ENCODE assay signal across 8 cellular contexts in the genomic region with DNA sequence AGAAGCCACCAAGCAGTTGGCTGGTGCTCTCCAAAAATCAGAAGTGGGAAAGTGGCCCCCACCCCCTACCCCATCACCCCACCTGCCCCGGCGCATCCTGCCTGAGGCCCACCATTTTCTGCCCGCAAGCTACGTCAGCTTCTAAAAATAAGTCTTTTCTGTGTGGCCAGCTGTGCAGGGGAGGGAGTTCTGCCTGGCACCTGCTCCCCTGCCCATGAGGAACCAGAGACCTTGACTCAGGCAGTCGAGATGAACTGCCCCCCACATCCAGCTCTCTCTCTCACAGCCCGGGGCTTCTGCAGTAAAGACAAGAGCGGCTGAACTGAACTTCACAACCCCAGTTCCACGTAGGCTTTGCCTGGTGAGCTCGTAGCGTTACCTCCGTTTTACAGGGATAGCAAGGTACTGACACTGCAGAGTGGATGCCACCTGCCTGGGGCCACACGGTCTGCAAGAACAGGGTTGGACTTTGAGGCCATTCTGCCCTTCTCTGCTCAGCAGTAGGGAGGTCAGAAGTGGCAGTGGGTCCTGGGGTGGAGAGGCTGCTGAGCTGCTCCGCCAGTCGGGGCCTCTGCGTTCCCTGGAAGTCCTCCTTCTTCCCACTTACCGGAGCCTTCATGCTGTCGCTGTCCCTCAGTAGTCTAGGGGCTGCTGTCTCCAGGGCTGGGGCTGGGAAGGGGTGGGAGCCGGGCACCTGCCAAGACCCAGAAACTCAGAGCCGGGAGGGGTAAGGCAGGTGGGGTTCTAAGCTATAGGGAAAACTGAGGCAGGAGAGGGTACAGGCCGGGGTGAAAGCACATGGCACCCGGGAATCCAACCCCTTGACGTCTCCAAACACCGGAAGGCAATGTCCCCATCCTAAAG. TPM values are rescaled to one million over a fixed set of nuclear protein-coding genes. Genes with fewer than 3 reads are reported as not detected.
DNase-seq lines count a peak whose midpoint lies in the region; ATAC-seq, FAIRE-seq and TF ChIP-seq lines count a peak whose summit lies in the region.

No MANE protein-coding gene starts in this region.

- H3K4me3 ChIP-seq in MG63 (peak overlapping the region; percentile 75), bronchial epithelial cell (ENCODE audit: low read depth, low read length) (peak overlapping the region; percentile 59), mesodermal cell (ENCODE audit: extremely low read depth, insufficient read depth, low read length, poor library complexity, severe bottlenecking) (peak overlapping the region; percentile 46)

- ATAC-seq in GM21619 (IDR thresholded peaks at IDR 0.05; ENCODE audit: unreplicated experiment), result no peak
- no peak for ATAC-seq in GM18519 (IDR thresholded peaks at IDR 0.05; ENCODE audit: low FRiP score, unreplicated experiment)

- no peak for TF ChIP-seq CTCF in bronchial epithelial cell (IDR thresholded peaks at IDR 0.05; ENCODE audit: insufficient read depth, low read length, severe bottlenecking)

- peak; percentile 45 for DNase-seq in GM12891 (ENCODE audit: insufficient read length, low spot score)
- DNase-seq in MG63, result no peak
- no peak for DNase-seq in bronchial epithelial cell (ENCODE audit: low read depth)
- DNase-seq in COLO829 (ENCODE audit: low spot score), result no peak
- DNase-seq in islet precursor cell, result no peak

- H3K4me1 ChIP-seq in mesodermal cell (ENCODE audit: control insufficient read depth, insufficient read depth, low read length, poor library complexity, severe bottlenecking), result peaks cover 30% of the 10 kb centered on the region

- TF ChIP-seq POLR2A in GM12891 (IDR thresholded peaks at IDR 0.05; ENCODE audit: low read depth, low read length), result peak; percentile 73

- FAIRE-seq in GM12891 (lab: Jason Lieb, UNC) (peak; percentile 76), bronchial epithelial cell (lab: Jason Lieb, UNC) (no peak)

- 64 to 75% methylated on average over 12 to 16 of the region's 23 CpGs for WGBS in mesodermal cell (ENCODE audit: insufficient coverage in 2 of 2), 2 experiments

- H3K9me3 ChIP-seq in MG63, result no peaks in the 10 kb centered on the region
- H3K9me3 ChIP-seq in mesodermal cell (ENCODE audit: control insufficient read depth, low read length), result no peaks in the 10 kb centered on the region

- no peak overlapping the region for H3K27ac ChIP-seq in mesodermal cell (ENCODE audit: low read depth, low read length, severe bottlenecking)

- H3K27me3 ChIP-seq in MG63 (no peaks in the 10 kb centered on the region), bronchial epithelial cell (ENCODE audit: control insufficient read depth, insufficient read depth, low read length) (no peaks in the 10 kb centered on the region)

- H3K36me3 ChIP-seq in MG63 (peaks cover 7% of the 10 kb centered on the region), bronchial epithelial cell (ENCODE audit: control insufficient read depth, insufficient read depth, low read length) (peaks cover 12% of the 10 kb centered on the region), mesodermal cell (ENCODE audit: control insufficient read depth, insufficient read depth, low read length) (no peaks in the 10 kb centered on the region)

TF ChIP-seq in GM12891, 5 proteins besides CTCF, POLR2A, EP300 and RAD21:
- TF ChIP-seq POU2F2 (IDR thresholded peaks at IDR 0.05; ENCODE audit: low read depth, low read length) (no peak), TAF1 (IDR thresholded peaks at IDR 0.05; ENCODE audit: low read depth, low read length) (peak; percentile 56; the same call in 1 of the 2 replicates), POLR2AphosphoS5 (IDR thresholded peaks at IDR 0.05; ENCODE audit: low read depth, low read length) (peak; percentile 59; the same call in 1 of the 2 replicates), PAX5 (IDR thresholded peaks at IDR 0.05; ENCODE audit: insufficient read depth, low read length, severe bottlenecking) (peak; percentile 28), SPI1 (IDR thresholded peaks at IDR 0.05; ENCODE audit: low read depth, low read length) (no peak)
TF ChIP-seq in GM12891: peak in this region for 3.

RNA-seq across cellular contexts. Expression of gene ST6GALNAC4, which starts 0.8 kb away (rescaled TPM):
- polyA plus RNA-seq in GM12891 (2012; ENCODE audit: low read depth, missing spikeins), result 27.0 TPM
- 4.7 and 26.9 TPM in 2 replicates for total RNA-seq in MG63 (2014; rRNA removed; shearing (Covaris generic); ENCODE audit: low replicate concordance)
- 21.3 and 21.8 TPM in 2 replicates for total RNA-seq in bronchial epithelial cell
- 23.1 TPM for polyA plus RNA-seq in mesodermal cell (2013, experiment 1 of 2)
- 21.1 TPM for polyA plus RNA-seq in mesodermal cell (2013, experiment 2 of 2)

RNA-seq across cellular contexts. Expression of gene PIP5KL1, which starts 14.5 kb away (rescaled TPM):
- 0.42 TPM for polyA plus RNA-seq in GM12891 (2012; ENCODE audit: low read depth, missing spikeins)
- total RNA-seq in MG63 (2014; rRNA removed; shearing (Covaris generic); ENCODE audit: low replicate concordance), result 0.13 TPM in 1 of 2 replicates, not detected in the other
- 2.1 and 5.1 TPM in 2 replicates for total RNA-seq in bronchial epithelial cell
- polyA plus RNA-seq in mesodermal cell (2013, experiment 1 of 2), result 1.7 TPM
- polyA plus RNA-seq in mesodermal cell (2013, experiment 2 of 2), result 1.8 TPM

RNA-seq across cellular contexts. Expression of gene ST6GALNAC6, which starts 16.6 kb away (rescaled TPM):
- polyA plus RNA-seq in GM12891 (2012; ENCODE audit: low read depth, missing spikeins), result 23.2 TPM
- 40.5 and 47.3 TPM in 2 replicates for total RNA-seq in MG63 (2014; rRNA removed; shearing (Covaris generic); ENCODE audit: low replicate concordance)
- total RNA-seq in bronchial epithelial cell, result 18.2 and 18.4 TPM in 2 replicates
- 42.1 TPM for polyA plus RNA-seq in mesodermal cell (2013, experiment 1 of 2)
- 36.7 TPM for polyA plus RNA-seq in mesodermal cell (2013, experiment 2 of 2)

RNA-seq across cellular contexts. Expression of gene DPM2, which starts 21.6 kb away (rescaled TPM):
- polyA plus RNA-seq in GM12891 (2012; ENCODE audit: low read depth, missing spikeins), result 28.2 TPM
- 23.3 and 38.9 TPM in 2 replicates for total RNA-seq in MG63 (2014; rRNA removed; shearing (Covaris generic); ENCODE audit: low replicate concordance)
- 11.8 and 17.4 TPM in 2 replicates for total RNA-seq in bronchial epithelial cell
- 36.4 TPM for polyA plus RNA-seq in mesodermal cell (2013, experiment 1 of 2)
- 27.3 TPM for polyA plus RNA-seq in mesodermal cell (2013, experiment 2 of 2)

RNA-seq across cellular contexts. Expression of gene AK1, which starts 38.6 kb away (rescaled TPM):
- polyA plus RNA-seq in GM12891 (2012; ENCODE audit: low read depth, missing spikeins), result 7.0 TPM
- total RNA-seq in MG63 (2014; rRNA removed; shearing (Covaris generic); ENCODE audit: low replicate concordance), result 36.6 and 69.0 TPM in 2 replicates
- total RNA-seq in bronchial epithelial cell, result 19.0 and 54.0 TPM in 2 replicates
- polyA plus RNA-seq in mesodermal cell (2013, experiment 1 of 2), result 88.2 TPM
- polyA plus RNA-seq in mesodermal cell (2013, experiment 2 of 2), result 72.8 TPM
